Comparison of ENCODE assay signal across 14 cellular contexts in the genomic region with DNA sequence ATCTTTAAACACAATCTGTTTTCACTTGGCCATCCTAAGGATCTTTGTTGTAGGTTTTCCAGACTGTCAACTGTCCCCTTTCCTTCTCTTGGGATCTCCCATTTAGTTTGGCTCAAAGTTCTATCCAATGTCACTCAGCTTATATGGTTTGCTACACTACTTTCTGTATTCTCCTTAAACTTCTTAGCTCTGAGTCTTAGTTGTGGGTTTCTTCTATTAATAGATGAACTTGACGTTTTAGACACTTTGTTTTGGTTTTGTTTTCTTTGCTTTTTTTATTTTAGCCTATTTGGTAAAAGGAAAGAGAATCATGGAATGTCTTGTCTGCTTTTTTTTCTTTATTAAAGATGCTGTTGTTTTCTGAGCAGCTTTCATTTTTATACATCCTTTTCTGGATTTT. TPM values are rescaled to one million over a fixed set of nuclear protein-coding genes. Genes with fewer than 3 reads are reported as not detected.
DNase-seq lines count a peak whose midpoint lies in the region; ATAC-seq, FAIRE-seq and TF ChIP-seq lines count a peak whose summit lies in the region.
"Had no signal": no experiment of that assay in that cellular context is flagged by ENCODE, and none has a peak within 500 bp of the region (broad histone marks: within the 10 kb centered on the region; RNA-seq: fewer than 3 reads in every experiment).

No MANE protein-coding gene starts in this region.

- POLR2A ChIA-PET in MCF 10A (lab: Yijun Ruan, JAX) = interaction anchor here (2.9 kb wide), 1 partner anchor 12 kb away, joined by 17 read pairs; the partner anchor contains the start of gene RMND1

- TF ChIP-seq CTCF in GM12865 (IDR thresholded peaks at IDR 0.05; ENCODE audit: insufficient read depth, low read depth, low read length, missing control alignments) = no peak
- no peak for TF ChIP-seq CTCF in astrocyte (IDR thresholded peaks at IDR 0.05; ENCODE audit: insufficient read depth, low read depth, low read length)
- TF ChIP-seq CTCF in brain microvascular endothelial cell (IDR thresholded peaks at IDR 0.05; ENCODE audit: low read depth, low read length, missing control alignments) = no peak
- TF ChIP-seq CTCF in MCF 10A (IDR thresholded peaks at IDR 0.05; ENCODE audit: unreplicated experiment) = no peak

- peaks cover 90% of the 10 kb centered on the region for H3K79me2 ChIP-seq in astrocyte (ENCODE audit: insufficient read depth, low read length)

- peaks cover 7% of the 10 kb centered on the region for H3K36me3 Mint-ChIP-seq in astrocyte (ENCODE audit: low read depth, unreplicated experiment)
- H3K36me3 Mint-ChIP-seq in MCF 10A (ENCODE audit: insufficient read depth, unreplicated experiment) = peaks cover 36% of the 10 kb centered on the region
- H3K36me3 Mint-ChIP-seq: naive B cell had no signal

- no TSS peak for BruUV-seq in MCF 10A (replicated peaks; lab: Mats Ljungman, UMichigan)

- H3K4me3 ChIP-seq in GM12865 (ENCODE audit: low read depth, low read length) (peak overlapping the region; percentile 34; the same call in 1 of the 2 replicates), astrocyte (ENCODE audit: insufficient read depth, low read depth, low read length) (no peak overlapping the region), brain microvascular endothelial cell (ENCODE audit: low read depth, low read length) (no peak overlapping the region)

- H3K4me2 ChIP-seq in astrocyte (ENCODE audit: low read length) = no peak overlapping the region

- DNase-seq in GM12865 (ENCODE audit: low read depth) (no peak), astrocyte (ENCODE audit: low read depth) (no peak), brain microvascular endothelial cell (no peak), MCF 10A (ENCODE audit: unreplicated experiment) (no peak), CD1c-positive myeloid dendritic cell (ENCODE audit: extremely low spot score) (no peak)
- no peak for DNase-seq in stimulated activated CD4-positive, alpha-beta T cell treated with anti-CD3 and anti-CD28 coated beads, Interleukin-4, amount 100 ng/mL, for 4 hours
- DNase-seq: NCI-H2029; stimulated activated CD4-positive, alpha-beta T cell treated with anti-CD3 and anti-CD28 coated beads, Interleukin-12 subunit alpha, Interleukin-12 subunit beta, amount 100 ng/mL, for 4 hours had no signal

- H3K9me3 Mint-ChIP-seq in astrocyte (ENCODE audit: unreplicated experiment) (no peaks in the 10 kb centered on the region), MCF 10A (ENCODE audit: unreplicated experiment) (no peaks in the 10 kb centered on the region)
- H3K9me3 Mint-ChIP-seq: central memory CD8-positive, alpha-beta T cell; naive B cell had no signal

- H4K20me1 ChIP-seq in astrocyte (ENCODE audit: insufficient read depth, low read length) = peaks cover 19% of the 10 kb centered on the region

- H3K27ac ChIP-seq in astrocyte (ENCODE audit: low read depth, low read length) (no peak overlapping the region), brain microvascular endothelial cell (no peak overlapping the region)

- CTCF ChIA-PET in MCF 10A (lab: Yijun Ruan, JAX) = interaction anchor here (0.6 to 1.7 kb wide), 4 partner anchors 186 to 941 kb away, joined by 3 to 5 read pairs (median 4); no protein-coding TSS in a partner anchor

- H2AFZ ChIP-seq in astrocyte (ENCODE audit: low read depth, low read length) = no peak overlapping the region

- in situ Hi-C loops in brain microvascular endothelial cell (cut with HindIII; ENCODE audit: low pct_ligation_motif_present, low sequenced_read_pairs) = no loop called here

- intact Hi-C loops in MCF 10A (cut with micrococcal nuclease) = loop anchor here (2.0 kb wide), 1 partner anchor 36 kb away; no protein-coding TSS in a partner anchor

- H3K27me3 Mint-ChIP-seq in astrocyte (ENCODE audit: low read depth, unreplicated experiment) = no peaks in the 10 kb centered on the region
- H3K27me3 Mint-ChIP-seq in MCF 10A (ENCODE audit: insufficient read depth, unreplicated experiment) = no peaks in the 10 kb centered on the region
- H3K27me3 Mint-ChIP-seq: central memory CD8-positive, alpha-beta T cell; naive B cell had no signal

- H3K4me3 Mint-ChIP-seq in astrocyte (ENCODE audit: unreplicated experiment) (no peak overlapping the region), MCF 10A (ENCODE audit: unreplicated experiment) (no peak overlapping the region)
- H3K4me3 Mint-ChIP-seq: central memory CD8-positive, alpha-beta T cell; naive B cell had no signal

- H3K27me3 ChIP-seq in astrocyte (ENCODE audit: insufficient read depth, low read length) (no peaks in the 10 kb centered on the region), brain microvascular endothelial cell (replicated peaks) (no peaks in the 10 kb centered on the region)

- no peak overlapping the region for H3K9ac ChIP-seq in astrocyte (ENCODE audit: low read length)

- ATAC-seq in GM19351 (IDR thresholded peaks at IDR 0.05; ENCODE audit: unreplicated experiment) = peak; percentile 85
- peak; percentile 68 for ATAC-seq in HG02973 (IDR thresholded peaks at IDR 0.05; ENCODE audit: unreplicated experiment)
- ATAC-seq: esophagus mucosa, HCT116 had no signal

- H3K4me1 Mint-ChIP-seq in astrocyte (ENCODE audit: low read depth, unreplicated experiment) (peaks cover 35% of the 10 kb centered on the region), MCF 10A (ENCODE audit: insufficient read depth, unreplicated experiment) (peaks cover 20% of the 10 kb centered on the region)

- H3K9me3 ChIP-seq in astrocyte (ENCODE audit: insufficient read depth, low read depth, low read length) = no peaks in the 10 kb centered on the region

- peaks cover 38% of the 10 kb centered on the region for H3K4me1 ChIP-seq in astrocyte (ENCODE audit: insufficient read depth, low read length)

- H3K36me3 ChIP-seq in astrocyte (ENCODE audit: insufficient read depth, low read length) (no peaks in the 10 kb centered on the region), brain microvascular endothelial cell (replicated peaks) (no peaks in the 10 kb centered on the region)

- FAIRE-seq in astrocyte (lab: Jason Lieb, UNC) = no peak

- H3K27ac Mint-ChIP-seq in astrocyte (ENCODE audit: unreplicated experiment) = peak overlapping the region; percentile 70
- no peak overlapping the region for H3K27ac Mint-ChIP-seq in MCF 10A (ENCODE audit: low read depth, unreplicated experiment)

RNA-seq across cellular contexts. Expression of gene RMND1, which starts 11.4 kb away (rescaled TPM):
- total RNA-seq in astrocyte (22.7 and 25.9 TPM in 2 replicates), MCF 10A (2022) (32.9 and 37.6 TPM in 2 replicates)

RNA-seq across cellular contexts. Expression of gene ZBTB2, which starts 49.1 kb away (rescaled TPM):
- 19.3 and 20.8 TPM in 2 replicates for total RNA-seq in astrocyte
- 10.7 and 15.6 TPM in 2 replicates for total RNA-seq in MCF 10A (2022)

RNA-seq across cellular contexts. Expression of gene CCDC170, which starts 53.3 kb away (rescaled TPM):
- total RNA-seq in astrocyte (0.10 and 0.14 TPM in 2 replicates), MCF 10A (2022) (not detected in 2 replicates)
